8 cellular contexts compared by ENCODE assay signal in genomic region chr2:26345284-26345553, GRCh38. TPM values are rescaled to one million over a fixed set of nuclear protein-coding genes. Genes with fewer than 3 reads are reported as not detected.
DNase-seq lines count a peak whose midpoint lies in the region; ATAC-seq and TF ChIP-seq lines count a peak whose summit lies in the region.

No MANE protein-coding gene starts in this region.

- H3K9me3 ChIP-seq in breast epithelium (no peaks in the 10 kb centered on the region), muscle layer of colon (ENCODE audit: low read length) (no peaks in the 10 kb centered on the region)

- TF ChIP-seq CTCF in AG10803 (conservative IDR thresholded peaks at IDR 0.05; ENCODE audit: low read length): no peak
- no peak for TF ChIP-seq CTCF in HFFc6 (IDR thresholded peaks at IDR 0.05)
- no peak for TF ChIP-seq CTCF in breast epithelium (IDR thresholded peaks at IDR 0.05)

- no peaks in the 10 kb centered on the region for H3K9me3 Mint-ChIP-seq in HFFc6

- H3K27ac Mint-ChIP-seq in HFFc6: peak overlapping the region; percentile 98

- intact Hi-C loops in breast epithelium (cut with DNase I; ENCODE audit: low total_unique reads): no loop called here

- peaks cover 0 to 12% of the 10 kb centered on the region in 2 donors for H3K4me1 ChIP-seq in breast epithelium
- peaks cover 17% of the 10 kb centered on the region for H3K4me1 ChIP-seq in muscle layer of colon (ENCODE audit: insufficient read depth, low read length)

- H3K27me3 ChIP-seq in breast epithelium: no peaks in the 10 kb centered on the region
- no peaks in the 10 kb centered on the region for H3K27me3 ChIP-seq in muscle layer of colon (ENCODE audit: control insufficient read depth in 1 of 2, insufficient read depth in 2 of 2, low read length in 2 of 2)

- H3K36me3 Mint-ChIP-seq in HFFc6 (ENCODE audit: low read depth): peaks cover 5% of the 10 kb centered on the region; the same call in 1 of the 2 replicates

- no peak for ATAC-seq in GM18502 (IDR thresholded peaks at IDR 0.05; ENCODE audit: poor library complexity, unreplicated experiment)

- H3K27ac ChIP-seq in breast epithelium (peak overlapping the region; percentile 91 to 98), muscle layer of colon (ENCODE audit: low read depth, low read length) (peak overlapping the region; percentile 66)

- H3K4me1 Mint-ChIP-seq in HFFc6 (ENCODE audit: low read depth): peaks cover 31% of the 10 kb centered on the region

- H3K4me3 ChIP-seq in AG10803 (ENCODE audit: low read length) (peak overlapping the region; percentile 94), breast epithelium (peak overlapping the region; percentile 89 to 94 (median 90)), muscle layer of colon (ENCODE audit: low read depth in 1 of 2, low read length in 2 of 2) (peak overlapping the region; percentile 77 to 89)

- DNase-seq in AG10803 (ENCODE audit: low read depth) (no peak), HFFc6 (no peak), breast epithelium (ENCODE audit: low spot score in 2 of 2) (no peak), NCI-H524 treated with DMSO at 0.1 percent for 48 hours (lab: John Stamatoyannopoulos, UW) (no peak), activated gamma-delta T cell treated with Interleukin-2 at 50 U/mL for 16 hours (no peak), NCI-H446 treated with DMSO at 0.1 percent for 48 hours (lab: John Stamatoyannopoulos, UW) (no peak)

- H3K4me3 Mint-ChIP-seq in HFFc6: peak overlapping the region; percentile 97

- no peak for TF ChIP-seq POLR2A in breast epithelium (IDR thresholded peaks at IDR 0.05)

- H3K27me3 Mint-ChIP-seq in HFFc6 (ENCODE audit: insufficient read depth): no peaks in the 10 kb centered on the region

- H3K9ac ChIP-seq in muscle layer of colon (ENCODE audit: low read length): peak overlapping the region; percentile 95

- H3K36me3 ChIP-seq in breast epithelium: no peaks in the 10 kb centered on the region
- no peaks in the 10 kb centered on the region for H3K36me3 ChIP-seq in muscle layer of colon (ENCODE audit: insufficient read depth, low read length)

RNA-seq across cellular contexts. Expression of gene SELENOI, which starts 0.7 kb away (rescaled TPM):
- 10 to 100 TPM; 22.7 to 31.4 (median 27.3) TPM for total RNA-seq in HFFc6 (2021; fragmentation: NEBNext Ultra II Directional; extraction: Animal tissue kit (Norgen Biotek cat#: 25700))
- total RNA-seq in breast epithelium: 10 to 100 TPM in 2 of 3 donors, 1 to 10 TPM in 1; 6.6 to 26.3 (median 17.4) TPM

RNA-seq across cellular contexts. Expression of gene ADGRF3, which starts 1.4 kb away (rescaled TPM):
- under 1 TPM; 0.07 to 0.56 (median 0.19) TPM for total RNA-seq in HFFc6 (2021; fragmentation: NEBNext Ultra II Directional; extraction: Animal tissue kit (Norgen Biotek cat#: 25700))
- total RNA-seq in breast epithelium: under 1 TPM in 1 of 3 donors, not detected in 2; under 0.01 TPM

RNA-seq across cellular contexts. Expression of gene DRC1, which starts 56.5 kb away (rescaled TPM):
- total RNA-seq in HFFc6 (2021; fragmentation: NEBNext Ultra II Directional; extraction: Animal tissue kit (Norgen Biotek cat#: 25700)): not detected
- total RNA-seq in breast epithelium: not detected
